Comparison of ENCODE assay signal across 28 cellular contexts in genomic region chr6:12769556-12770255, GRCh38. TPM values are rescaled to one million over a fixed set of nuclear protein-coding genes. Genes with fewer than 3 reads are reported as not detected.
DNase-seq lines count a peak whose midpoint lies in the region; ATAC-seq and TF ChIP-seq lines count a peak whose summit lies in the region.
"Had no signal": no experiment of that assay in that cellular context is flagged by ENCODE, and none has a peak within 500 bp of the region (broad histone marks: within the 10 kb centered on the region; RNA-seq: fewer than 3 reads in every experiment).

No MANE protein-coding gene starts in this region.

- intact Hi-C loops in adrenal gland (cut with DNase I) = no loop called here

- no peak for TF ChIP-seq POLR2A in adrenal gland (IDR thresholded peaks at IDR 0.05)

- TF ChIP-seq CTCF in fibroblast of mammary gland (conservative IDR thresholded peaks at IDR 0.05; ENCODE audit: control insufficient read depth, insufficient read depth, low read depth, low read length) = no peak
- no peak for TF ChIP-seq CTCF in adrenal gland (IDR thresholded peaks at IDR 0.05)

- H3K4me3 ChIP-seq in fibroblast of mammary gland (ENCODE audit: control insufficient read depth, low read depth, low read length) (no peak overlapping the region), adrenal gland (no peak overlapping the region)
- H3K4me3 ChIP-seq: esophagus squamous epithelium, psoas muscle, SK-N-MC, stomach had no signal

- peaks cover 2% of the 10 kb centered on the region for H3K27me3 ChIP-seq in adrenal gland
- H3K27me3 ChIP-seq: BE2C had no signal

- H3K36me3 ChIP-seq in adrenal gland (replicated peaks in 1 of 2) = no peaks in the 10 kb centered on the region
- H3K36me3 ChIP-seq: BE2C, esophagus squamous epithelium, stomach had no signal

- no peak for ATAC-seq in HG02571 (IDR thresholded peaks at IDR 0.05; ENCODE audit: unreplicated experiment)
- ATAC-seq: activated CD8-positive, alpha-beta T cell treated with anti-CD3 and anti-CD28 coated beads for 36 hours; effector memory CD8-positive, alpha-beta T cell; left cardiac atrium; psoas muscle had no signal

- DNase-seq in NCI-H1417 (lab: John Stamatoyannopoulos, UW) = peak in 2 of 3 experiments; percentile 10 to 31
- no peak for DNase-seq in NCI-H1417 treated with DMSO at 0.1 percent for 48 hours (lab: John Stamatoyannopoulos, UW)
- DNase-seq in NCI-H524 (lab: John Stamatoyannopoulos, UW) = peak; percentile 70 to 94
- peak; percentile 20 for DNase-seq in fibroblast of mammary gland (ENCODE audit: low read depth)
- DNase-seq in superior temporal gyrus (ENCODE audit: extremely low spot score) = peak; percentile 65
- DNase-seq in DMS 273 (lab: John Stamatoyannopoulos, UW; ENCODE audit: unreplicated experiment) = no peak
- no peak for DNase-seq in adrenal gland
- DNase-seq: activated CD4-positive, CD25-positive, alpha-beta regulatory T cell; activated CD8-positive, alpha-beta T cell treated with anti-CD3 and anti-CD28 coated beads for 36 hours; activated naive CD4-positive, alpha-beta T cell treated with Interleukin-2 at 50 U/mL for 16 hours; activated T-cell treated with anti-CD3 and anti-CD28 coated beads, Interleukin-2, amount 50 U/mL, for 1 hour; BE2C; Caco-2; effector memory CD8-positive, alpha-beta T cell; esophagus squamous epithelium; KG1; left cardiac atrium; MV-4-11; naive B cell; NCI-H1930; NCI-H345; psoas muscle; RPMI8226; stimulated activated CD4-positive, alpha-beta T cell treated with anti-CD3 and anti-CD28 coated beads, Interleukin-4, amount 100 ng/mL, for 24 hours; stomach had no signal

- H3K4me1 ChIP-seq in adrenal gland (replicated peaks in 1 of 2) = no peaks in the 10 kb centered on the region
- H3K4me1 ChIP-seq: BE2C, Caco-2, esophagus squamous epithelium, psoas muscle, stomach had no signal

- no peak overlapping the region for H3K27ac ChIP-seq in adrenal gland
- H3K27ac ChIP-seq: 22Rv1, esophagus squamous epithelium, psoas muscle, SK-N-MC, stomach had no signal

- no peaks in the 10 kb centered on the region for H3K9me3 ChIP-seq in adrenal gland (replicated peaks in 1 of 3)
- H3K9me3 ChIP-seq: BE2C, Caco-2, esophagus squamous epithelium, psoas muscle, stomach had no signal

- WGBS in adrenal gland, 4 donors = 57 to 66% (median 61%) methylated on average over 9 of the region's 9 CpGs

RNA-seq across cellular contexts. Expression of gene PHACTR1, which starts 53.1 kb away (rescaled TPM):
- 1 to 10 TPM; 1.8 to 6.3 (median 3.8) TPM for total RNA-seq in adrenal gland
- 1 to 10 TPM in 2 of 3 donors, under 1 TPM in 1; 0.77 to 3.2 (median 1.1) TPM for polyA plus RNA-seq in adrenal gland

Comparison
In these comparisons a context has a peak if more than half of its experiments do, and no peak if none do; other contexts are left out.
1. DNase-seq: peak in NCI-H1417 (2 of 3), NCI-H524 (2 of 2), fibroblast of mammary gland (single experiment) and superior temporal gyrus (single experiment); none in NCI-H1417 treated with DMSO at 0.1 percent for 48 hours (single experiment), DMS 273 (single experiment) and adrenal gland (0 of 7).